ENCODE assay signal across 19 cellular contexts in the genomic region with DNA sequence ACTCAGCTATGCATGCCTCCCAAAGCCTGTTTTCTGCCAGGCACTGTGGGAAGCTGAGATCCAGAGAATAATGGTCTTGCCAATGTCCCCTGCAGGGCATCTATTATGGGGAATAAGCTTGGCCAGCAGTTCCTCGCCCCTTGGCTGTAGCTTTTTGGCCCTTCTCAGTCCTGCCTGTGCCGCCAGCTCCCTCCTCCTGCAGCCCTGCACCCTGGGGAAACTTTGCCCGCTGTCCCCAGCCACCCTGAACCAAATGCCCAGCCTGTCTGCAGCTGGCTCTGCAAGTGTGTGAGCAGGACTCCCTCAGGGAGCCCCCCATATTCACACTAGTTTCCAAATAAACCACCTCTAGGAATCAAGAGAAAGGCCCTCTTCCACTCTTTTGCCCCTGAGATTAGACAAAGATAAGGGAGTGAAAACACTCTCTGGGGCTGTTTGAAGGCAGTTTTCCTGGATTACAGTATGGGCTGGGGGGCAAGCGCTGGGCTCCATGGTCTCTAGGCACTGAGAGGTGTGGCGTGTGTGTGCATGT. TPM values are rescaled to one million over a fixed set of nuclear protein-coding genes. Genes with fewer than 3 reads are reported as not detected.
DNase-seq lines count a peak whose midpoint lies in the region; ATAC-seq and TF ChIP-seq lines count a peak whose summit lies in the region.
"Had no signal": no experiment of that assay in that cellular context is flagged by ENCODE, and none has a peak within 500 bp of the region (broad histone marks: within the 10 kb centered on the region; RNA-seq: fewer than 3 reads in every experiment).

No MANE protein-coding gene starts in this region.

- H3K27ac ChIP-seq in left ventricle myocardium inferior (replicated peaks) (peak overlapping the region; percentile 92), uterus (peak overlapping the region; percentile 34 to 68)
- H3K27ac ChIP-seq: HL-60 had no signal

- H3K9me3 Mint-ChIP-seq in osteocyte (ENCODE audit: unreplicated experiment) = no peaks in the 10 kb centered on the region
- H3K9me3 Mint-ChIP-seq: CD8-positive, alpha-beta memory T cell; stimulated activated memory B cell treated with anti-CD40 and anti-IgM and Interleukin-4, amounts not matched to agents 10 μg/mL and 1 μg/mL and 100 μg/mL, for 72 hours had no signal

- H3K36me3 ChIP-seq in left ventricle myocardium inferior (no peaks in the 10 kb centered on the region), uterus (no peaks in the 10 kb centered on the region)

- ATAC-seq in HG03460 (IDR thresholded peaks at IDR 0.05; ENCODE audit: unreplicated experiment) = no peak
- ATAC-seq in GM19463 (IDR thresholded peaks at IDR 0.05; ENCODE audit: unreplicated experiment) = no peak
- ATAC-seq in GM18907 (IDR thresholded peaks at IDR 0.05; ENCODE audit: unreplicated experiment) = no peak
- ATAC-seq: stimulated activated memory B cell treated with anti-CD40 and anti-IgM and Interleukin-4, amounts not matched to agents 10 μg/mL and 1 μg/mL and 100 μg/mL, for 72 hours had no signal

- H3K9me3 ChIP-seq in left ventricle myocardium inferior (replicated peaks) = no peaks in the 10 kb centered on the region
- H3K9me3 ChIP-seq in uterus = no peaks in the 10 kb centered on the region

- H3K4me1 ChIP-seq in left ventricle myocardium inferior = peaks cover 98% of the 10 kb centered on the region
- peaks cover 0 to 6% of the 10 kb centered on the region in 2 donors for H3K4me1 ChIP-seq in uterus

- TF ChIP-seq CTCF in left ventricle myocardium inferior (IDR thresholded peaks at IDR 0.05; ENCODE audit: borderline replicate concordance) (no peak), osteocyte (IDR thresholded peaks at IDR 0.05) (no peak), uterus (IDR thresholded peaks at IDR 0.05) (no peak)

- no peaks in the 10 kb centered on the region for H3K27me3 ChIP-seq in left ventricle myocardium inferior (ENCODE audit: low read depth)
- no peaks in the 10 kb centered on the region for H3K27me3 ChIP-seq in uterus

- H3K27ac Mint-ChIP-seq in osteocyte (ENCODE audit: unreplicated experiment) = no peak overlapping the region
- H3K27ac Mint-ChIP-seq: stimulated activated memory B cell treated with anti-CD40 and anti-IgM and Interleukin-4, amounts not matched to agents 10 μg/mL and 1 μg/mL and 100 μg/mL, for 72 hours had no signal

- intact Hi-C loops in left ventricle myocardium inferior (cut with micrococcal nuclease) = no loop called here
- intact Hi-C loops in uterus (cut with DNase I; ENCODE audit: low total_unique reads) = no loop called here

- no peak for TF ChIP-seq POLR2A in uterus (IDR thresholded peaks at IDR 0.05)

- peak; percentile 29 for DNase-seq in cerebellar cortex (ENCODE audit: low spot score)
- DNase-seq in left ventricle myocardium inferior = no peak
- no peak for DNase-seq in osteocyte (ENCODE audit: extremely low spot score, unreplicated experiment)
- no peak for DNase-seq in uterus
- DNase-seq: activated naive CD4-positive, alpha-beta T cell treated with Interleukin-2 at 50 U/mL for 16 hours; CD8-positive, alpha-beta memory T cell; mesendoderm; NCI-H1694 treated with DMSO at 0.1 percent for 48 hours; NCI-H748 treated with DMSO at 0.1 percent for 48 hours; posterior cingulate gyrus; stimulated activated CD4-positive, alpha-beta T cell treated with anti-CD3 and anti-CD28 coated beads, Interleukin-4, amount 100 ng/mL, for 4 hours had no signal

- H3K4me3 Mint-ChIP-seq in osteocyte (ENCODE audit: unreplicated experiment) = peak overlapping the region; percentile 26
- H3K4me3 Mint-ChIP-seq: stimulated activated memory B cell treated with anti-CD40 and anti-IgM and Interleukin-4, amounts not matched to agents 10 μg/mL and 1 μg/mL and 100 μg/mL, for 72 hours had no signal

- no peaks in the 10 kb centered on the region for H3K27me3 Mint-ChIP-seq in osteocyte (ENCODE audit: unreplicated experiment)
- H3K27me3 Mint-ChIP-seq: CD8-positive, alpha-beta memory T cell had no signal

- H3K4me3 ChIP-seq in left ventricle myocardium inferior = peak overlapping the region; percentile 70
- H3K4me3 ChIP-seq in uterus = peak overlapping the region; percentile 9 to 16

- no peaks in the 10 kb centered on the region for H3K36me3 Mint-ChIP-seq in osteocyte (ENCODE audit: unreplicated experiment)
- H3K36me3 Mint-ChIP-seq: CD8-positive, alpha-beta memory T cell; stimulated activated memory B cell treated with anti-CD40 and anti-IgM and Interleukin-4, amounts not matched to agents 10 μg/mL and 1 μg/mL and 100 μg/mL, for 72 hours had no signal

- H3K4me1 Mint-ChIP-seq in osteocyte (ENCODE audit: unreplicated experiment) = peaks cover 31% of the 10 kb centered on the region
- H3K4me1 Mint-ChIP-seq: CD8-positive, alpha-beta memory T cell; stimulated activated memory B cell treated with anti-CD40 and anti-IgM and Interleukin-4, amounts not matched to agents 10 μg/mL and 1 μg/mL and 100 μg/mL, for 72 hours had no signal

RNA-seq across cellular contexts. Expression of gene AQP1, which starts 0.9 kb away (rescaled TPM):
- total RNA-seq in left ventricle myocardium inferior = 253 TPM
- total RNA-seq in osteocyte = 6.0 and 6.7 TPM in 2 replicates
- total RNA-seq in uterus = 100 to 1,000 TPM in 3 of 4 donors, 10 to 100 TPM in 1; 69.6 to 477 (median 370) TPM

RNA-seq across cellular contexts. Expression of gene GHRHR, which starts 51.2 kb away (rescaled TPM):
- total RNA-seq in left ventricle myocardium inferior (not detected), osteocyte (not detected in 2 replicates), uterus (not detected)
- total RNA-seq: activated CD8-positive, alpha-beta memory T cell treated with anti-CD3 and anti-CD28 coated beads for 36 hours; CD8-positive, alpha-beta memory T cell; endothelial cell of umbilical vein; LHCN-M2 had no signal
